In the genomic region with DNA sequence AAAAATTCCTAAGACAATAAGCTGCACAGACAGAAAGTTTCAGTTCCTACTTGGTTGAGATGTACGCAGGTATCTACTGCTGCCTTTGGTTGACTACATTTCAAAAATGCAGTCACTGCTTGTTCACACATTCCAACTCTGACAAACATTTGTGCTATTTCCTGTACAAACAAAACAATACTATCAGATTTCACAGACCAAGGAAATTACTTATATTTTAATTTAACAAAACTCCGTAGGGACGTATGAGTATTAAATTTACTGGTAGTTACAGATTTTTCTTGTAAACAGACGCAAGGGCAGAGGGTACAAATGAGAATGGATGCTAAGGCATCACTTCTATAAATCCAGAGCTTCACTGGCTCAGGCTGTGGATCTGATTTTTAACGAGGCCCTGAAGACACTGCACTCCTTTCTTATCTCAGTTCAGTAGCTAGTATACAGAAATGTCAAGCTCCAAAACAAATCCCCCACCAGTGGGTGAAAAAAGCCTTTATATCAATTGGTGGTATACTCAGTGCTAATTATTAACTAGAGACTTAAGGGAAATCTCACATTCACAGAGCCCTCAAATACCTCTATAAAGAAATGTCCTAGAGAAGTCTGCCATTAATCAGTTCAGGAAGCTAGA, we compare ENCODE assay signal across 10 cellular contexts.
DNase-seq lines count a peak whose midpoint lies in the region; ATAC-seq and TF ChIP-seq lines count a peak whose summit lies in the region.
"Had no signal": no experiment of that assay in that cellular context is flagged by ENCODE, and none has a peak within 500 bp of the region (broad histone marks: within the 10 kb centered on the region; RNA-seq: fewer than 3 reads in every experiment).

No MANE protein-coding gene starts in this region.

- TF ChIP-seq CTCF in choroid plexus epithelial cell (conservative IDR thresholded peaks at IDR 0.05; ENCODE audit: low read depth, low read length), result no peak

- H3K27me3 Mint-ChIP-seq in stimulated activated naive B cell treated with anti-CD40 and anti-IgM and Interleukin-4, amounts not matched to agents 10 μg/mL and 1 μg/mL and 100 μg/mL, for 72 hours, result no peaks in the 10 kb centered on the region

- H3K9me3 Mint-ChIP-seq in stimulated activated naive B cell treated with anti-CD40 and anti-IgM and Interleukin-4, amounts not matched to agents 10 μg/mL and 1 μg/mL and 100 μg/mL, for 72 hours, result peaks cover 0 to 3% of the 10 kb centered on the region in 2 donors

- no peak overlapping the region for H3K27ac Mint-ChIP-seq in stimulated activated naive B cell treated with anti-CD40 and anti-IgM and Interleukin-4, amounts not matched to agents 10 μg/mL and 1 μg/mL and 100 μg/mL, for 72 hours

- peaks cover 24 to 47% of the 10 kb centered on the region in 2 donors for H3K36me3 Mint-ChIP-seq in stimulated activated naive B cell treated with anti-CD40 and anti-IgM and Interleukin-4, amounts not matched to agents 10 μg/mL and 1 μg/mL and 100 μg/mL, for 72 hours

- H3K4me1 Mint-ChIP-seq in stimulated activated naive B cell treated with anti-CD40 and anti-IgM and Interleukin-4, amounts not matched to agents 10 μg/mL and 1 μg/mL and 100 μg/mL, for 72 hours, result no peaks in the 10 kb centered on the region

- H3K4me3 ChIP-seq in choroid plexus epithelial cell (ENCODE audit: low read depth, low read length), result no peak overlapping the region
- H3K4me3 ChIP-seq: K562, psoas muscle had no signal

- peak; percentile 94 for DNase-seq in choroid plexus epithelial cell (ENCODE audit: low read depth)
- no peak for DNase-seq in stimulated activated naive B cell treated with anti-CD40 and anti-IgM and Interleukin-4, amounts not matched to agents 10 μg/mL and 1 μg/mL and 100 μg/mL, for 72 hours
- no peak for DNase-seq in NCI-H2171 treated with DMSO at 0.1 percent for 48 hours (lab: John Stamatoyannopoulos, UW)
- no peak for DNase-seq in effector CD4-positive, alpha-beta T cell
- DNase-seq: psoas muscle had no signal

- ATAC-seq in GM19395 (IDR thresholded peaks at IDR 0.05; ENCODE audit: unreplicated experiment) (peak; percentile 84), HG03460 (IDR thresholded peaks at IDR 0.05; ENCODE audit: unreplicated experiment) (peak; percentile 91), GM19463 (IDR thresholded peaks at IDR 0.05; ENCODE audit: unreplicated experiment) (no peak), GM19452 (IDR thresholded peaks at IDR 0.05; ENCODE audit: unreplicated experiment) (no peak)
- ATAC-seq in stimulated activated naive B cell treated with anti-CD40 and anti-IgM and Interleukin-4, amounts not matched to agents 10 μg/mL and 1 μg/mL and 100 μg/mL, for 72 hours (replicated peaks), result peak; percentile 42 to 46
- ATAC-seq: K562, psoas muscle had no signal

- no peak overlapping the region for H3K4me3 Mint-ChIP-seq in stimulated activated naive B cell treated with anti-CD40 and anti-IgM and Interleukin-4, amounts not matched to agents 10 μg/mL and 1 μg/mL and 100 μg/mL, for 72 hours

Comparison
In these comparisons a context has a peak if more than half of its experiments do, and no peak if none do; other contexts are left out.
1. ATAC-seq: peak in GM19395 (single experiment), HG03460 (single experiment) and stimulated activated naive B cell treated with anti-CD40 and anti-IgM and Interleukin-4, amounts not matched to agents 10 μg/mL and 1 μg/mL and 100 μg/mL, for 72 hours (2 of 2); none in GM19463 (single experiment) and GM19452 (single experiment).